In the genomic region with DNA sequence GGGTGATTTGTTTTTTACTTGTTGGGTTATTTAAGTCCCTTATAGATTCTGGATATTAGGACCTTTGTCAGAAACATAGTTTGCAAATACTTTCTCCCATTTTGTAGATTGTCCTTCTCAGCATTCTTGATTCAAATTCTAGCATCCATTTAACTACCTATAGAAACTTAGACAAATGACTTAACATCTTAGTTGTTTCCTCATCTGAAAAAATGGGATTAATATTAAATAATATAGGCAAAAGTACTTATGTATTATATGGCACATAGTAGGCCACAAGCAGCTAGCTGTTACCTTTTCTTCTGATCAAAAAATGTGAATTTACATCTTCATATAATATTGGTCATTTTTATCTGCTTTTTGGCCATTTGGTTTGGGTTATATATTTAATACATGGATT, we compare ENCODE assay signal across 27 cellular contexts.
"Had no signal": no experiment of that assay in that cellular context is flagged by ENCODE, and none has a peak within 500 bp of the region (broad histone marks: within the 10 kb centered on the region; RNA-seq: fewer than 3 reads in every experiment).

No MANE protein-coding gene starts in this region.

- H3K36me3 ChIP-seq: adrenal gland, brain microvascular endothelial cell, breast epithelium had no signal

- H3K9me3 ChIP-seq: adrenal gland had no signal

- H3K4me1 ChIP-seq: adrenal gland, ascending aorta, body of pancreas, breast epithelium had no signal

- H3K27ac ChIP-seq: adrenal gland, ascending aorta, body of pancreas, brain microvascular endothelial cell, breast epithelium, cardiac muscle cell had no signal

- DNase-seq: activated effector memory CD4-positive, alpha-beta T cell treated with anti-CD3 and anti-CD28 coated beads, Interleukin-2, amount 50 U/mL, for 16 hours; activated effector memory CD4-positive, alpha-beta T cell treated with Interleukin-2 at 50 U/mL for 16 hours; activated gamma-delta T cell; activated gamma-delta T cell treated with Interleukin-2 at 50 U/mL for 16 hours; activated naive CD4-positive, alpha-beta T cell; activated naive CD4-positive, alpha-beta T cell treated with anti-CD3 and anti-CD28 coated beads for 36 hours; activated naive CD4-positive, alpha-beta T cell treated with anti-CD3 and anti-CD28 coated beads, Interleukin-2, amount 10 ng/mL, durations not matched to agents 7 days and 5 days; activated naive CD4-positive, alpha-beta T cell treated with anti-CD3 and anti-CD28 coated beads, Interleukin-2, amount 50 U/mL, for 16 hours; activated naive CD4-positive, alpha-beta T cell treated with Interleukin-2 at 50 U/mL for 16 hours; activated naive CD8-positive, alpha-beta T cell treated with anti-CD3 and anti-CD28 coated beads for 36 hours; activated naive CD8-positive, alpha-beta T cell treated with anti-CD3 and anti-CD28 coated beads, Interleukin-2, amount 10 ng/mL, durations not matched to agents 7 days and 5 days; activated naive CD8-positive, alpha-beta T cell treated with anti-CD3 and anti-CD28 coated beads, Interleukin-2, amount 50 U/mL, for 24 hours; activated T-cell treated with anti-CD3 and anti-CD28 coated beads, Interleukin-2, amount 50 U/mL, for 24 hours; activated T-cell treated with anti-CD3 and anti-CD28 coated beads, Interleukin-2, amount 50 U/mL, for 4 hours; activated T-cell treated with anti-CD3 and anti-CD28 coated beads, Interleukin-2, amount 50 U/mL, for 48 hours; activated T-cell treated with anti-CD3 and anti-CD28 coated beads, Interleukin-2, amount 50 U/mL, for 72 hours; adrenal gland; amniotic stem cell; aorta; body of pancreas; brain microvascular endothelial cell; caudate nucleus; central memory CD4-positive, alpha-beta T cell; cerebellar nuclear complex had no signal

- H3K4me3 ChIP-seq: adrenal gland, ascending aorta, body of pancreas, breast epithelium, cardiac muscle cell had no signal
